ENCODE assay signal across 8 cellular contexts in the genomic region with DNA sequence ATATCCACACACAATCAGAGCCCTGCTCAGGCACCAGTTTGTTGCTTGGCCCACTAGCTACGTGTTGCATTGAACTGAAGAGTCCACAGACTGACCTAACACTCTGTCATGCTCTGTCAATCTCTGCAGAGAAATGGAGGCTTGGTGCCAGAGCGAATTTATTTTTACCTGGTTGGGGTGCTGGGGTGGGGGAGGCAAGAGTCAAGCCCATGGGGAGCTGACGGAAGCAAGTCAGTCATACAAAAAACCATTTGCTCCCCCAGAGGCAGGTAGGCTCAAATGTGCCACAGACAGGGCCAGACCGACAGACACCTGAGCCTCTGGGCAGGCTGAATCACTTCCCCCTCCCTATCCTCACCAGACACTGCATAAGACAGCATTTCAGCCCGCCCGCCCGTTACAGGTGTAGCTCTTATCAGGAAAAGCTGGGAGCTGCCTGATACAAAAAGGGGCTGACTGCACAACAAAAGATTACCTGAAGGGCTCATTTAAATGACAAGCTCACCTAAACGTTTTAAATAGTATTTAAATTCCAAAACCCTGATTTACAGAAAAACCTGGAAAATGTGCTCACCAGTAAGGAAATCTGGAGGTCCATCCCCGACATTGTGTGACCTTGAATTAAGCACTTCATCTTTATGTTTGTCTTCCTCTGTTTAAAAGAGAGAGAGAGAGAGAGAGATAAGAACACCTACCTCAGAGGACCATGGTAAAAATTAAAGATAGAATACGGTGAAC. TPM values are rescaled to one million over a fixed set of nuclear protein-coding genes. Genes with fewer than 3 reads are reported as not detected.
DNase-seq lines count a peak whose midpoint lies in the region; ATAC-seq lines count a peak whose summit lies in the region.

No MANE protein-coding gene starts in this region.

- ATAC-seq in GM18868 (IDR thresholded peaks at IDR 0.05; ENCODE audit: unreplicated experiment) (peak; percentile 25), left ventricle myocardium superior (no peak), GM18517 (IDR thresholded peaks at IDR 0.05; ENCODE audit: unreplicated experiment) (no peak), GM19023 (IDR thresholded peaks at IDR 0.05; ENCODE audit: unreplicated experiment) (no peak)

- intact Hi-C loops in left ventricle myocardium superior (cut with micrococcal nuclease) (loop anchor here (5.0 kb wide), 1 partner anchor 57 kb away; no protein-coding TSS in a partner anchor), posterior vena cava (cut with DNase I) (loop anchor here (5.0 to 10.0 kb wide), 3 partner anchors 37 to 170 kb away; partner anchors contain the start of gene MXD1 (in 1 of the 2))

- DNase-seq in NCI-H774 (lab: John Stamatoyannopoulos, UW) (peak; percentile 25), left ventricle myocardium superior (peak; percentile 37), retina (peak; percentile 49), posterior vena cava (ENCODE audit: low spot score) (no peak)
- DNase-seq in activated effector memory CD4-positive, alpha-beta T cell treated with Interleukin-2 at 50 U/mL for 16 hours = peak; percentile 62

RNA-seq across cellular contexts. Expression of gene PCBP1, which starts 2.1 kb away (rescaled TPM):
- total RNA-seq in left ventricle myocardium superior (211 TPM), posterior vena cava (100 to 1,000 TPM; 238 to 269 TPM)
